In genomic region chr4:158835456-158836369, GRCh38 we compare ENCODE assay signal across 21 cellular contexts.
DNase-seq lines count a peak whose midpoint lies in the region; ATAC-seq and TF ChIP-seq lines count a peak whose summit lies in the region.
"Had no signal": no experiment of that assay in that cellular context is flagged by ENCODE, and none has a peak within 500 bp of the region (broad histone marks: within the 10 kb centered on the region; RNA-seq: fewer than 3 reads in every experiment).

No MANE protein-coding gene starts in this region.

- H3K9me3 Mint-ChIP-seq in endodermal cell = no peaks in the 10 kb centered on the region
- H3K9me3 Mint-ChIP-seq: T-helper 1 cell treated with Interleukin-12 subunit alpha and Interleukin-12 subunit beta and Interleukin-4 antibody, amounts not matched to agents 30 μg/mL and 1 μg/mL, for 36 hours had no signal

- H3K4me1 Mint-ChIP-seq in endodermal cell = peaks cover 32% of the 10 kb centered on the region
- H3K4me1 Mint-ChIP-seq: naive B cell had no signal

- 0 out of 2 replicates have a peak, but pooled peaks cover 3% of the 10 kb centered on the region for H3K9me1 ChIP-seq in IMR-90 (ENCODE audit: insufficient read depth, low read length)

- no peak overlapping the region for H3K4ac ChIP-seq in IMR-90 (ENCODE audit: low read depth, low read length)

- H3K9me3 ChIP-seq in IMR-90 (ENCODE audit: control insufficient read depth, insufficient read depth, low read length) = no peaks in the 10 kb centered on the region
- no peaks in the 10 kb centered on the region for H3K9me3 ChIP-seq in endodermal cell (ENCODE audit: control insufficient read depth, low read length)
- no peaks in the 10 kb centered on the region for H3K9me3 ChIP-seq in psoas muscle
- H3K9me3 ChIP-seq: spleen had no signal

- no peak for TF ChIP-seq CTCF in IMR-90 (conservative IDR thresholded peaks at IDR 0.05; ENCODE audit: low read depth, low read length)
- no peak for TF ChIP-seq CTCF in endodermal cell (conservative IDR thresholded peaks at IDR 0.05)
- no peak for TF ChIP-seq CTCF in psoas muscle (IDR thresholded peaks at IDR 0.05)

- H2AK9ac ChIP-seq in IMR-90 (replicated peaks; ENCODE audit: low read depth, low read length, poor library complexity) = no peak overlapping the region

- H3K36me3 ChIP-seq in IMR-90 (ENCODE audit: control insufficient read depth, insufficient read depth, low read length) (peaks cover 7% of the 10 kb centered on the region; the same call in 1 of the 2 replicates), endodermal cell (ENCODE audit: control insufficient read depth, insufficient read depth, low read length) (no peaks in the 10 kb centered on the region), psoas muscle (ENCODE audit: insufficient read depth in 1 of 2, low read depth in 1 of 2) (peaks cover 9 to 96% of the 10 kb centered on the region in 2 donors)

- H3K4me3 ChIP-seq in IMR-90 (ENCODE audit: insufficient read depth, low read depth, low read length) (no peak overlapping the region), endodermal cell (ENCODE audit: low read length) (no peak overlapping the region), psoas muscle (no peak overlapping the region)
- H3K4me3 ChIP-seq: cardiac muscle cell, GM12878, spleen had no signal

- H3K4me3 Mint-ChIP-seq in endodermal cell = no peak overlapping the region
- H3K4me3 Mint-ChIP-seq: activated CD8-positive, alpha-beta T cell treated with anti-CD3 and anti-CD28 coated beads, Interleukin-2, amount 10 ng/mL, durations not matched to agents 7 days and 5 days; naive B cell; T-helper 1 cell treated with Interleukin-12 subunit alpha and Interleukin-12 subunit beta and Interleukin-4 antibody, amounts not matched to agents 30 μg/mL and 1 μg/mL, for 36 hours had no signal

- no peak overlapping the region for H3K23ac ChIP-seq in IMR-90 (ENCODE audit: low read depth, low read length)

- no peaks in the 10 kb centered on the region for H3K4me1 ChIP-seq in IMR-90 (ENCODE audit: control insufficient read depth, insufficient read depth, low read length)
- peaks cover 14% of the 10 kb centered on the region for H3K4me1 ChIP-seq in endodermal cell (ENCODE audit: control insufficient read depth, insufficient read depth, low read length)
- peaks cover 7% of the 10 kb centered on the region for H3K4me1 ChIP-seq in psoas muscle
- H3K4me1 ChIP-seq: spleen had no signal

- no peak overlapping the region for H4K5ac ChIP-seq in IMR-90 (ENCODE audit: low read depth, low read length)

- no peak overlapping the region for H4K91ac ChIP-seq in IMR-90 (ENCODE audit: insufficient read depth, low read depth, low read length)

- H3K36me3 Mint-ChIP-seq in endodermal cell (ENCODE audit: low read depth) = peaks cover 2% of the 10 kb centered on the region
- H3K36me3 Mint-ChIP-seq: naive B cell had no signal

- dilution Hi-C loops in IMR-90 (cut with HindIII; ENCODE audit: low sequenced_read_pairs, unreplicated experiment) = no loop called here

- no peak overlapping the region for H3K18ac ChIP-seq in IMR-90 (ENCODE audit: low read depth, low read length)

- TF ChIP-seq RAD21 in IMR-90 (IDR thresholded peaks at IDR 0.05; ENCODE audit: low read length) = no peak

- H3K9ac ChIP-seq in IMR-90 (ENCODE audit: low read depth, low read length) (no peak overlapping the region), endodermal cell (ENCODE audit: extremely low read depth, low read length, poor library complexity, severe bottlenecking) (no peak overlapping the region)

- no TSS peak for BruUV-seq in IMR-90 (replicated peaks; lab: Mats Ljungman, UMichigan)

- H2AFZ ChIP-seq in IMR-90 (replicated peaks; ENCODE audit: low read length, poor library complexity) = no peak overlapping the region

- H3K27me3 ChIP-seq in IMR-90 (ENCODE audit: control insufficient read depth, insufficient read depth, low read length) (no peaks in the 10 kb centered on the region), endodermal cell (ENCODE audit: control insufficient read depth, insufficient read depth, low read length, poor library complexity, severe bottlenecking) (no peaks in the 10 kb centered on the region), psoas muscle (ENCODE audit: insufficient read depth in 3 of 3, low read length in 2 of 3) (no peaks in the 10 kb centered on the region)
- H3K27me3 ChIP-seq: cardiac muscle cell, spleen had no signal

- intact Hi-C loops in IMR-90 (cut with micrococcal nuclease) = no loop called here
- intact Hi-C loops in psoas muscle (cut with DNase I) = no loop called here

- ATAC-seq in IMR-90 (ENCODE audit: low read depth) (no peak), psoas muscle (peak; percentile 89 to 94 (median 91)), GM21576 (IDR thresholded peaks at IDR 0.05; ENCODE audit: unreplicated experiment) (no peak)
- ATAC-seq: activated CD8-positive, alpha-beta T cell treated with anti-CD3 and anti-CD28 coated beads, Interleukin-2, amount 10 ng/mL, durations not matched to agents 7 days and 5 days; GM12878 had no signal

- H3K4me2 ChIP-seq in IMR-90 (ENCODE audit: low read depth, low read length) = no peak overlapping the region

- no peak overlapping the region for H3K14ac ChIP-seq in IMR-90 (replicated peaks; ENCODE audit: low read depth, low read length)

- no peak overlapping the region for H2BK15ac ChIP-seq in IMR-90 (ENCODE audit: low read depth, low read length)

- in situ Hi-C loops in IMR-90 (cut with MboI; ENCODE audit: low sequenced_read_pairs) = loop anchor here (25.0 kb wide), 1 partner anchor 573 kb away; no protein-coding TSS in a partner anchor

- H2BK20ac ChIP-seq in IMR-90 (ENCODE audit: low read depth, low read length) = no peak overlapping the region

- no peak overlapping the region for H2AK5ac ChIP-seq in IMR-90 (ENCODE audit: low read depth, low read length)

- peak overlapping the region; percentile 3 for H3K27ac Mint-ChIP-seq in endodermal cell
- H3K27ac Mint-ChIP-seq: activated CD8-positive, alpha-beta T cell treated with anti-CD3 and anti-CD28 coated beads, Interleukin-2, amount 10 ng/mL, durations not matched to agents 7 days and 5 days; naive B cell; T-helper 1 cell treated with Interleukin-12 subunit alpha and Interleukin-12 subunit beta and Interleukin-4 antibody, amounts not matched to agents 30 μg/mL and 1 μg/mL, for 36 hours had no signal

- no peak overlapping the region for H2BK120ac ChIP-seq in IMR-90 (ENCODE audit: low read depth, low read length)

- H3K27ac ChIP-seq in IMR-90 (ENCODE audit: insufficient read depth, low read length) (no peak overlapping the region), endodermal cell (ENCODE audit: low read depth, low read length) (no peak overlapping the region), psoas muscle (peak overlapping the region; percentile 47)
- H3K27ac ChIP-seq: cardiac muscle cell, spleen, WERI-Rb-1 had no signal

- H3K79me1 ChIP-seq in IMR-90 (ENCODE audit: low read depth in 1 of 2, low read length in 2 of 2) = peaks cover 0 to 3% of the 10 kb centered on the region in 2 experiments; a peak in 1 of 4 replicates

- POLR2A ChIA-PET in IMR-90 (lab: Charles Lee; ENCODE audit: unreplicated experiment) = no interaction called here

- no peak overlapping the region for H2BK5ac ChIP-seq in IMR-90 (ENCODE audit: low read depth, low read length, poor library complexity, severe bottlenecking)

- no peaks in the 10 kb centered on the region for H3K27me3 Mint-ChIP-seq in endodermal cell (ENCODE audit: insufficient read depth)

- 86% methylated on average over 1 of the region's 3 CpGs; no CpG with 5 or more reads in 1 of the 2 experiments for WGBS in IMR-90 (ENCODE audit: extremely low coverage in 2 of 2, insufficient read length in 1 of 2), 2 experiments
- 83 to 100% methylated on average over 1 to 3 of the region's 3 CpGs for WGBS in endodermal cell (ENCODE audit: insufficient coverage in 1 of 2, insufficient read length in 1 of 2), 2 experiments
- WGBS in psoas muscle, 3 donors = 53 to 65% (median 64%) methylated on average over 3 of the region's 3 CpGs

- no peak overlapping the region for H4K8ac ChIP-seq in IMR-90 (ENCODE audit: low read depth in 2 of 2, low read length in 2 of 2)

- CTCF ChIA-PET in IMR-90 (lab: Yijun Ruan, JAX) = no interaction called here

- DNase-seq in NCI-H2107 treated with DMSO at 0.1 percent for 48 hours (lab: John Stamatoyannopoulos, UW; ENCODE audit: unreplicated experiment) = peak; percentile 9
- no peak for DNase-seq in NCI-H2107 (lab: John Stamatoyannopoulos, UW)
- DNase-seq in IMR-90 = no peak
- no peak for DNase-seq in endodermal cell
- DNase-seq in psoas muscle = peak in 1 of 2 donors; percentile 57
- DNase-seq in DMS79 treated with DMSO at 0.1 percent for 48 hours (lab: John Stamatoyannopoulos, UW) = no peak
- no peak for DNase-seq in NCI-H1436 treated with DMSO at 0.1 percent for 48 hours (lab: John Stamatoyannopoulos, UW)
- DNase-seq: activated CD8-positive, alpha-beta T cell treated with anti-CD3 and anti-CD28 coated beads, Interleukin-2, amount 10 ng/mL, durations not matched to agents 7 days and 5 days; GF-D8; head of caudate nucleus; mammary epithelial cell; naive B cell; NCI-H187; NCI-H510A treated with DMSO at 0.1 percent for 48 hours; spleen; stimulated activated CD8-positive, alpha-beta memory T cell treated with anti-CD3 and anti-CD28 coated beads, Interleukin-4, amount 100 ng/mL, for 48 hours; WERI-Rb-1 had no signal

- H4K20me1 ChIP-seq in IMR-90 (ENCODE audit: insufficient read depth, low read length) = no peaks in the 10 kb centered on the region

- no peak overlapping the region for H3K56ac ChIP-seq in IMR-90 (ENCODE audit: extremely low read depth, insufficient read depth, low read length)

- TF ChIP-seq POLR2A in IMR-90 (IDR thresholded peaks at IDR 0.05; ENCODE audit: low read depth, low read length) = no peak

TF ChIP-seq in IMR-90, 13 proteins besides CTCF, POLR2A, EP300 and RAD21:
- TF ChIP-seq CEBPB (IDR thresholded peaks at IDR 0.05; ENCODE audit: low read depth, low read length) (peak; percentile 60), SMC3 (IDR thresholded peaks at IDR 0.05; ENCODE audit: low read depth, low read length) (no peak)
TF ChIP-seq in IMR-90: peak in this region for 1.

Comparison
In these comparisons a context has a peak if more than half of its experiments do, and no peak if none do; other contexts are left out.
1. ATAC-seq: peak in psoas muscle (4 of 4); none in IMR-90 (single experiment) and GM21576 (single experiment).